9 cellular contexts compared by ENCODE assay signal in genomic region chr15:77538011-77538410, GRCh38.
DNase-seq lines count a peak whose midpoint lies in the region; ATAC-seq and TF ChIP-seq lines count a peak whose summit lies in the region.
"Had no signal": no experiment of that assay in that cellular context is flagged by ENCODE, and none has a peak within 500 bp of the region (broad histone marks: within the 10 kb centered on the region; RNA-seq: fewer than 3 reads in every experiment).

No MANE protein-coding gene starts in this region.

- H3K9ac ChIP-seq in MM.1S (ENCODE audit: low read length): peak overlapping the region; percentile 9; the same call in 1 of the 2 replicates

- H2AFZ ChIP-seq in MM.1S (ENCODE audit: low read length): peak overlapping the region; percentile 63

- H3K4me2 ChIP-seq in MM.1S (ENCODE audit: low read depth, low read length): peak overlapping the region; percentile 29

- peaks cover 7% of the 10 kb centered on the region; the same call in 1 of the 2 replicates for H3F3A ChIP-seq in MM.1S (ENCODE audit: insufficient read depth, low read length)

- no peak for TF ChIP-seq CTCF in MM.1S (IDR thresholded peaks at IDR 0.05; ENCODE audit: low read length)
- no peak for TF ChIP-seq CTCF in breast epithelium (IDR thresholded peaks at IDR 0.05)

- H3K36me3 ChIP-seq in MM.1S (replicated peaks; ENCODE audit: insufficient read depth, low read length) (no peaks in the 10 kb centered on the region), breast epithelium (no peaks in the 10 kb centered on the region)

- H3K4me1 ChIP-seq in MM.1S (ENCODE audit: low read length): peaks cover 16% of the 10 kb centered on the region
- peaks cover 0 to 6% of the 10 kb centered on the region in 2 donors for H3K4me1 ChIP-seq in breast epithelium

- intact Hi-C loops in breast epithelium (cut with DNase I; ENCODE audit: low total_unique reads): no loop called here

- H3K27me3 ChIP-seq in MM.1S (replicated peaks; ENCODE audit: insufficient read depth, low read length) (no peaks in the 10 kb centered on the region; the same call in 1 of the 2 replicates), breast epithelium (no peaks in the 10 kb centered on the region)

- H3K9me3 ChIP-seq in MM.1S (replicated peaks; ENCODE audit: insufficient read depth, low read length): no peaks in the 10 kb centered on the region
- H3K9me3 ChIP-seq in breast epithelium: no peaks in the 10 kb centered on the region

- DNase-seq in MM.1S: peak; percentile 21
- DNase-seq in nucleus accumbens (lab: John Stamatoyannopoulos, UW): peak in 44 of 56 donors; percentile 20 to 78 (median 52)
- DNase-seq in OCI-M2 (lab: John Stamatoyannopoulos, UW; ENCODE audit: unreplicated experiment): no peak
- no peak for DNase-seq in MV-4-11 (lab: John Stamatoyannopoulos, UW)
- DNase-seq in GM03348 (ENCODE audit: low spot score): no peak
- DNase-seq in breast epithelium (ENCODE audit: low spot score in 2 of 2): no peak
- DNase-seq: activated gamma-delta T cell had no signal

- H3K79me2 ChIP-seq in MM.1S (ENCODE audit: low read length): no peaks in the 10 kb centered on the region

- no peaks in the 10 kb centered on the region for H4K20me1 ChIP-seq in MM.1S (ENCODE audit: insufficient read depth, low read length)

- ATAC-seq in GM18867 (IDR thresholded peaks at IDR 0.05; ENCODE audit: unreplicated experiment) (peak; percentile 78), GM21825 (IDR thresholded peaks at IDR 0.05; ENCODE audit: unreplicated experiment) (peak; percentile 56)

- H3K4me3 ChIP-seq in MM.1S (ENCODE audit: low read length): no peak overlapping the region
- H3K4me3 ChIP-seq in breast epithelium: no peak overlapping the region

- no peak for TF ChIP-seq POLR2A in breast epithelium (IDR thresholded peaks at IDR 0.05)

- H3K9me2 ChIP-seq in MM.1S (replicated peaks; ENCODE audit: insufficient read depth, low read length): no peaks in the 10 kb centered on the region

- peak overlapping the region; percentile 34; the same call in 1 of the 2 replicates for H3K27ac ChIP-seq in MM.1S (ENCODE audit: low read length)
- no peak overlapping the region for H3K27ac ChIP-seq in breast epithelium

Comparison
In these comparisons a context has a peak if more than half of its experiments do, and no peak if none do; other contexts are left out.
1. DNase-seq: peak in MM.1S (single experiment) and nucleus accumbens (44 of 56); none in OCI-M2 (single experiment), MV-4-11 (single experiment), GM03348 (single experiment) and breast epithelium (0 of 2).